ENCODE assay signal across 18 cellular contexts in genomic region chr2:184030978-184031377, GRCh38.
"Had no signal": no experiment of that assay in that cellular context is flagged by ENCODE, and none has a peak within 500 bp of the region (broad histone marks: within the 10 kb centered on the region; RNA-seq: fewer than 3 reads in every experiment).

No MANE protein-coding gene starts in this region.

- H3K27ac ChIP-seq: dorsolateral prefrontal cortex, epithelial cell of prostate, right atrium auricular region, tibial artery had no signal

- H3K4me3 Mint-ChIP-seq: activated CD4-positive, alpha-beta T cell treated with anti-CD3 and anti-CD28 coated beads, Interleukin-2, amount 10 ng/mL, durations not matched to agents 24 days and 14 days; activated CD8-positive, alpha-beta T cell treated with anti-CD3 and anti-CD28 coated beads, Interleukin-2, amount 10 ng/mL, durations not matched to agents 7 days and 5 days; activated naive CD4-positive, alpha-beta T cell treated with anti-CD3 and anti-CD28 coated beads for 36 hours; activated T-cell treated with anti-CD3 and anti-CD28 coated beads, Interleukin-2, amount 50 U/mL, for 4 hours; brain; natural killer cell treated with Interleukin-12 subunit alpha and Interleukin-12 subunit beta and Interleukin-15 and Interleukin-18, amount 100 ng/mL, for 72 hours had no signal

- ATAC-seq: activated CD8-positive, alpha-beta T cell treated with anti-CD3 and anti-CD28 coated beads, Interleukin-2, amount 10 ng/mL, durations not matched to agents 7 days and 5 days; activated T-cell treated with anti-CD3 and anti-CD28 coated beads, Interleukin-2, amount 50 U/mL, for 4 hours; natural killer cell treated with Interleukin-12 subunit alpha and Interleukin-12 subunit beta and Interleukin-15 and Interleukin-18, amount 100 ng/mL, for 72 hours; stimulated activated naive CD8-positive, alpha-beta T cell treated with anti-CD3 and anti-CD28 coated beads, Interleukin-15, Interleukin-2, amounts not matched to agents 100 U/mL and 50 U/mL, for 24 hours had no signal

- H3K9me3 ChIP-seq: right atrium auricular region, tibial artery had no signal

- H3K9me3 Mint-ChIP-seq: activated CD4-positive, alpha-beta T cell treated with anti-CD3 and anti-CD28 coated beads, Interleukin-2, amount 10 ng/mL, durations not matched to agents 24 days and 14 days; activated naive CD4-positive, alpha-beta T cell treated with anti-CD3 and anti-CD28 coated beads for 36 hours had no signal

- H3K36me3 Mint-ChIP-seq: brain; natural killer cell treated with Interleukin-12 subunit alpha and Interleukin-12 subunit beta and Interleukin-15 and Interleukin-18, amount 100 ng/mL, for 72 hours had no signal

- H3K4me3 ChIP-seq: dorsolateral prefrontal cortex, right atrium auricular region, tibial artery had no signal

- H3K27ac Mint-ChIP-seq: activated CD4-positive, alpha-beta T cell treated with anti-CD3 and anti-CD28 coated beads, Interleukin-2, amount 10 ng/mL, durations not matched to agents 24 days and 14 days; activated CD8-positive, alpha-beta T cell treated with anti-CD3 and anti-CD28 coated beads, Interleukin-2, amount 10 ng/mL, durations not matched to agents 7 days and 5 days; activated naive CD4-positive, alpha-beta T cell treated with anti-CD3 and anti-CD28 coated beads for 36 hours; natural killer cell treated with Interleukin-12 subunit alpha and Interleukin-12 subunit beta and Interleukin-15 and Interleukin-18, amount 100 ng/mL, for 72 hours had no signal

- DNase-seq: activated CD4-positive, alpha-beta T cell treated with anti-CD3 and anti-CD28 coated beads, Interleukin-2, amount 10 ng/mL, durations not matched to agents 24 days and 14 days; activated CD8-positive, alpha-beta memory T cell treated with anti-CD3 and anti-CD28 coated beads, Interleukin-2, amount 50 U/mL, for 4 hours; activated CD8-positive, alpha-beta T cell treated with anti-CD3 and anti-CD28 coated beads, Interleukin-2, amount 10 ng/mL, durations not matched to agents 7 days and 5 days; activated naive CD4-positive, alpha-beta T cell treated with anti-CD3 and anti-CD28 coated beads for 36 hours; activated T-cell treated with anti-CD3 and anti-CD28 coated beads, Interleukin-2, amount 50 U/mL, for 4 hours; central memory CD4-positive, alpha-beta T cell; dorsolateral prefrontal cortex; foreskin fibroblast; nucleus accumbens; stimulated activated CD4-positive, alpha-beta T cell treated with anti-CD3 and anti-CD28 coated beads, Interleukin-2, amount 100 ng/mL, for 24 hours; stimulated activated naive CD8-positive, alpha-beta T cell treated with anti-CD3 and anti-CD28 coated beads, Interleukin-15, Interleukin-2, amounts not matched to agents 100 U/mL and 50 U/mL, for 24 hours; substantia nigra; T-helper 9 cell; tibial artery had no signal

- H3K27me3 Mint-ChIP-seq: activated CD4-positive, alpha-beta T cell treated with anti-CD3 and anti-CD28 coated beads, Interleukin-2, amount 10 ng/mL, durations not matched to agents 24 days and 14 days; brain; natural killer cell treated with Interleukin-12 subunit alpha and Interleukin-12 subunit beta and Interleukin-15 and Interleukin-18, amount 100 ng/mL, for 72 hours had no signal

- H3K36me3 ChIP-seq: right atrium auricular region, tibial artery had no signal

- H3K4me1 ChIP-seq: right atrium auricular region, tibial artery had no signal

- H3K4me1 Mint-ChIP-seq: activated CD4-positive, alpha-beta T cell treated with anti-CD3 and anti-CD28 coated beads, Interleukin-2, amount 10 ng/mL, durations not matched to agents 24 days and 14 days had no signal

- H3K27me3 ChIP-seq: dorsolateral prefrontal cortex, right atrium auricular region, tibial artery had no signal
